Comparison of ENCODE assay signal across 14 cellular contexts in genomic region chr19:33668968-33669367, GRCh38. TPM values are rescaled to one million over a fixed set of nuclear protein-coding genes. Genes with fewer than 3 reads are reported as not detected.
DNase-seq lines count a peak whose midpoint lies in the region; ATAC-seq and TF ChIP-seq lines count a peak whose summit lies in the region.
"Had no signal": no experiment of that assay in that cellular context is flagged by ENCODE, and none has a peak within 500 bp of the region (broad histone marks: within the 10 kb centered on the region; RNA-seq: fewer than 3 reads in every experiment).

No MANE protein-coding gene starts in this region.

- no peak for TF ChIP-seq CTCF in osteocyte (IDR thresholded peaks at IDR 0.05)

- no peaks in the 10 kb centered on the region for H3K36me3 Mint-ChIP-seq in osteocyte (ENCODE audit: unreplicated experiment)
- no peaks in the 10 kb centered on the region for H3K36me3 Mint-ChIP-seq in activated T-helper 1 cell treated with anti-CD3 and anti-CD28 coated beads, Interleukin-12 subunit alpha, Interleukin-12 subunit beta, Interleukin-2, Interleukin-4 antibody, amounts not matched to agents 30 ng/mL and 10 ng/mL and 1 ng/mL, durations not matched to agents 14 hours and 24 hours and 36 hours (ENCODE audit: low read depth)

- H3K4me3 Mint-ChIP-seq in osteocyte (ENCODE audit: unreplicated experiment), result no peak overlapping the region
- no peak overlapping the region for H3K4me3 Mint-ChIP-seq in activated T-helper 1 cell treated with anti-CD3 and anti-CD28 coated beads, Interleukin-12 subunit alpha, Interleukin-12 subunit beta, Interleukin-2, Interleukin-4 antibody, amounts not matched to agents 30 ng/mL and 10 ng/mL and 1 ng/mL, durations not matched to agents 14 hours and 24 hours and 36 hours
- H3K4me3 Mint-ChIP-seq: B cell; CD4-positive, alpha-beta T cell had no signal

- no peaks in the 10 kb centered on the region for H3K27me3 Mint-ChIP-seq in osteocyte (ENCODE audit: unreplicated experiment)
- H3K27me3 Mint-ChIP-seq in activated T-helper 1 cell treated with anti-CD3 and anti-CD28 coated beads, Interleukin-12 subunit alpha, Interleukin-12 subunit beta, Interleukin-2, Interleukin-4 antibody, amounts not matched to agents 30 ng/mL and 10 ng/mL and 1 ng/mL, durations not matched to agents 14 hours and 24 hours and 36 hours (ENCODE audit: insufficient read depth), result peaks cover 3% of the 10 kb centered on the region

- H3K4me1 Mint-ChIP-seq in osteocyte (ENCODE audit: unreplicated experiment), result no peaks in the 10 kb centered on the region
- H3K4me1 Mint-ChIP-seq in activated T-helper 1 cell treated with anti-CD3 and anti-CD28 coated beads, Interleukin-12 subunit alpha, Interleukin-12 subunit beta, Interleukin-2, Interleukin-4 antibody, amounts not matched to agents 30 ng/mL and 10 ng/mL and 1 ng/mL, durations not matched to agents 14 hours and 24 hours and 36 hours (ENCODE audit: low read depth), result no peaks in the 10 kb centered on the region
- H3K4me1 Mint-ChIP-seq: B cell had no signal

- intact Hi-C loops in activated T-helper 1 cell treated with anti-CD3 and anti-CD28 coated beads, Interleukin-12 subunit alpha, Interleukin-12 subunit beta, Interleukin-2, Interleukin-4 antibody, amounts not matched to agents 30 ng/mL and 10 ng/mL and 1 ng/mL, durations not matched to agents 14 hours and 24 hours and 36 hours (cut with micrococcal nuclease), result no loop called here

- no peak overlapping the region for H3K27ac Mint-ChIP-seq in osteocyte (ENCODE audit: unreplicated experiment)
- no peak overlapping the region for H3K27ac Mint-ChIP-seq in activated T-helper 1 cell treated with anti-CD3 and anti-CD28 coated beads, Interleukin-12 subunit alpha, Interleukin-12 subunit beta, Interleukin-2, Interleukin-4 antibody, amounts not matched to agents 30 ng/mL and 10 ng/mL and 1 ng/mL, durations not matched to agents 14 hours and 24 hours and 36 hours
- H3K27ac Mint-ChIP-seq: B cell; CD4-positive, alpha-beta T cell had no signal

- H3K9me3 Mint-ChIP-seq in osteocyte (ENCODE audit: unreplicated experiment), result no peaks in the 10 kb centered on the region
- H3K9me3 Mint-ChIP-seq in activated T-helper 1 cell treated with anti-CD3 and anti-CD28 coated beads, Interleukin-12 subunit alpha, Interleukin-12 subunit beta, Interleukin-2, Interleukin-4 antibody, amounts not matched to agents 30 ng/mL and 10 ng/mL and 1 ng/mL, durations not matched to agents 14 hours and 24 hours and 36 hours, result no peaks in the 10 kb centered on the region
- H3K9me3 Mint-ChIP-seq: CD4-positive, alpha-beta T cell had no signal

- peak; percentile 12 for DNase-seq in activated effector memory CD4-positive, alpha-beta T cell treated with anti-CD3 and anti-CD28 coated beads, Interleukin-2, amount 50 U/mL, for 16 hours
- DNase-seq in activated effector memory CD4-positive, alpha-beta T cell treated with Interleukin-2 at 50 U/mL for 16 hours, result no peak
- peak; percentile 52 for DNase-seq in left lobe of liver (ENCODE audit: low spot score)
- DNase-seq in osteocyte (ENCODE audit: extremely low spot score, unreplicated experiment), result peak; percentile 57
- DNase-seq in hepatic stellate cell (ENCODE audit: low spot score), result no peak
- DNase-seq in activated T-helper 1 cell treated with anti-CD3 and anti-CD28 coated beads, Interleukin-12 subunit alpha, Interleukin-12 subunit beta, Interleukin-2, Interleukin-4 antibody, amounts not matched to agents 30 ng/mL and 10 ng/mL and 1 ng/mL, durations not matched to agents 14 hours and 24 hours and 36 hours (ENCODE audit: low spot score), result no peak
- DNase-seq: Calu3, DMS 273 treated with DMSO at 0.1 percent for 48 hours, GM23248 had no signal

- ATAC-seq in left lobe of liver (peak; percentile 75), HG02763 (IDR thresholded peaks at IDR 0.05; ENCODE audit: unreplicated experiment) (no peak)
- ATAC-seq: HCT116 had no signal

RNA-seq across cellular contexts. Expression of gene CHST8, which starts 47.2 kb away (rescaled TPM):
- total RNA-seq in left lobe of liver (0.28 TPM), osteocyte (0.35 TPM in 1 of 2 replicates, not detected in the other)
- not detected in 2 replicates for total RNA-seq in activated T-helper 1 cell treated with anti-CD3 and anti-CD28 coated beads, Interleukin-12 subunit alpha, Interleukin-12 subunit beta, Interleukin-2, Interleukin-4 antibody, amounts not matched to agents 30 ng/mL and 10 ng/mL and 1 ng/mL, durations not matched to agents 14 hours and 24 hours and 36 hours
- total RNA-seq: A172; B cell; Calu3; CD4-positive, alpha-beta T cell had no signal

Comparison
In these comparisons a context has a peak if more than half of its experiments do, and no peak if none do; other contexts are left out.
1. DNase-seq: peak in activated effector memory CD4-positive, alpha-beta T cell treated with anti-CD3 and anti-CD28 coated beads, Interleukin-2, amount 50 U/mL, for 16 hours (single experiment), left lobe of liver (single experiment) and osteocyte (single experiment); none in activated effector memory CD4-positive, alpha-beta T cell treated with Interleukin-2 at 50 U/mL for 16 hours (single experiment), hepatic stellate cell (single experiment) and activated T-helper 1 cell treated with anti-CD3 and anti-CD28 coated beads, Interleukin-12 subunit alpha, Interleukin-12 subunit beta, Interleukin-2, Interleukin-4 antibody, amounts not matched to agents 30 ng/mL and 10 ng/mL and 1 ng/mL, durations not matched to agents 14 hours and 24 hours and 36 hours (single experiment).